10 cellular contexts compared by ENCODE assay signal in genomic region chr18:43195421-43195820, GRCh38.
"Had no signal": no experiment of that assay in that cellular context is flagged by ENCODE, and none has a peak within 500 bp of the region (broad histone marks: within the 10 kb centered on the region; RNA-seq: fewer than 3 reads in every experiment).

No MANE protein-coding gene starts in this region.

- H3K4me1 ChIP-seq: HAP-1 had no signal

- H3K36me3 ChIP-seq: HAP-1 had no signal

- FAIRE-seq: HTR-8/SVneo, K562 had no signal

- DNase-seq: GM23248, GOT3, H7, HFFc6, IMR-90, KG1 had no signal

- H3K9ac ChIP-seq: GM23248 had no signal

- H3K4me3 ChIP-seq: GM23248, HAP-1, K562 had no signal

- H3K27ac ChIP-seq: GM23248 had no signal

- H2AFZ ChIP-seq: GM23248 had no signal

- H3K9me3 ChIP-seq: HAP-1 had no signal

- ATAC-seq: HCT116, K562 had no signal
